28 cellular contexts compared by ENCODE assay signal in the genomic region with DNA sequence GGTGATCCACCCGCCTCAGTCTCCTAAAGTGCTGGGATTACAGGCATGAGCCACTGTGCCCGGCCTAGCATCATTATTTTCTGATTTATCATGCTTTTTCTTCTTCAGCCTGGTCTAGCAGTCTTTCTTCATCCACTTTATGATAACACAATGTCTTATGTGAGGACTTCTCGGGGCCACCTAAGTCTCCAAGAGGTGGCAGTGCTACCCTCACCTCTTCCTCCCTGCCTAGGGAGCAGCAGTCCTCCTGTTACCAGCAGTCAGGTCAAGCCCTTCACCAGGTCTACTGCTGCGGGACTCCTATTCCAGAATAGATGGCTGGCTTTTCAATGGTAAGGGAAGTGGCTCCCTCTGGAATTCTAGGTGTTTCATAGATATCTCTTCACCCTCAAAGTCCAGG.
"Had no signal": no experiment of that assay in that cellular context is flagged by ENCODE, and none has a peak within 500 bp of the region (broad histone marks: within the 10 kb centered on the region; RNA-seq: fewer than 3 reads in every experiment).

No MANE protein-coding gene starts in this region.

- H3K36me3 Mint-ChIP-seq: activated naive CD4-positive, alpha-beta T cell treated with anti-CD3 and anti-CD28 coated beads, Interleukin-2, amount 50 U/mL, for 24 hours; mesothelial cell of epicardium; naive thymus-derived CD8-positive, alpha-beta T cell had no signal

- H3K27me3 Mint-ChIP-seq: activated CD8-positive, alpha-beta T cell treated with anti-CD3 and anti-CD28 coated beads for 36 hours; activated naive CD4-positive, alpha-beta T cell treated with anti-CD3 and anti-CD28 coated beads, Interleukin-2, amount 50 U/mL, for 24 hours; dendritic cell treated with granulocyte-macrophage colony-stimulating factor and Interleukin-4, amounts not matched to agents 40 ng/mL and 50 ng/mL, for 4 days had no signal

- H3K4me3 Mint-ChIP-seq: activated CD4-positive, alpha-beta T cell treated with anti-CD3 and anti-CD28 coated beads, Interleukin-2, amount 10 ng/mL, durations not matched to agents 7 days and 5 days; activated CD8-positive, alpha-beta memory T cell treated with anti-CD3 and anti-CD28 coated beads, Interleukin-2, amount 10 ng/mL, durations not matched to agents 7 days and 5 days; activated CD8-positive, alpha-beta T cell treated with anti-CD3 and anti-CD28 coated beads for 36 hours; activated naive CD4-positive, alpha-beta T cell treated with anti-CD3 and anti-CD28 coated beads, Interleukin-2, amount 50 U/mL, for 24 hours; activated T-helper 1 cell treated with anti-CD3 and anti-CD28 coated beads, Interleukin-12 subunit alpha, Interleukin-12 subunit beta, Interleukin-2, Interleukin-4 antibody, amounts not matched to agents 30 ng/mL and 10 ng/mL and 1 ng/mL, durations not matched to agents 14 hours and 24 hours and 36 hours; dendritic cell treated with granulocyte-macrophage colony-stimulating factor and Interleukin-4, amounts not matched to agents 40 ng/mL and 50 ng/mL, for 4 days; mesothelial cell of epicardium; naive thymus-derived CD8-positive, alpha-beta T cell had no signal

- H3K27ac Mint-ChIP-seq: activated CD4-positive, alpha-beta T cell treated with anti-CD3 and anti-CD28 coated beads, Interleukin-2, amount 10 ng/mL, durations not matched to agents 7 days and 5 days; activated CD8-positive, alpha-beta memory T cell treated with anti-CD3 and anti-CD28 coated beads, Interleukin-2, amount 10 ng/mL, durations not matched to agents 7 days and 5 days; activated CD8-positive, alpha-beta T cell treated with anti-CD3 and anti-CD28 coated beads for 36 hours; activated naive CD4-positive, alpha-beta T cell treated with anti-CD3 and anti-CD28 coated beads, Interleukin-2, amount 50 U/mL, for 24 hours; activated T-helper 1 cell treated with anti-CD3 and anti-CD28 coated beads, Interleukin-12 subunit alpha, Interleukin-12 subunit beta, Interleukin-2, Interleukin-4 antibody, amounts not matched to agents 30 ng/mL and 10 ng/mL and 1 ng/mL, durations not matched to agents 14 hours and 24 hours and 36 hours; dendritic cell treated with granulocyte-macrophage colony-stimulating factor and Interleukin-4, amounts not matched to agents 40 ng/mL and 50 ng/mL, for 4 days; mesothelial cell of epicardium; naive thymus-derived CD8-positive, alpha-beta T cell had no signal

- DNase-seq: activated CD4-positive, CD25-positive, alpha-beta regulatory T cell treated with anti-CD3 and anti-CD28 coated beads, Interleukin-2, amount 50 U/mL, for 72 hours; activated gamma-delta T cell; activated T-cell treated with anti-CD3 and anti-CD28 coated beads for 4 hours; adrenal gland; brain microvascular endothelial cell; caudate nucleus; effector CD8-positive, alpha-beta T cell; hypothalamus; left ventricle myocardium superior; naive thymus-derived CD8-positive, alpha-beta T cell; ovary; psoas muscle; spleen; stimulated activated CD4-positive, alpha-beta T cell treated with anti-CD3 and anti-CD28 coated beads, Interleukin-4, amount 100 ng/mL, for 1 hour; stimulated activated naive CD4-positive, alpha-beta T cell; testis; trophoblast cell had no signal

- ATAC-seq: esophagus mucosa; left ventricle myocardium superior; naive thymus-derived CD8-positive, alpha-beta T cell; psoas muscle had no signal

- H3K4me3 ChIP-seq: adrenal gland, ascending aorta, ovary, psoas muscle, right atrium auricular region, spleen, testis, vagina had no signal

- H3K9me3 Mint-ChIP-seq: activated CD4-positive, alpha-beta T cell treated with anti-CD3 and anti-CD28 coated beads, Interleukin-2, amount 10 ng/mL, durations not matched to agents 7 days and 5 days; activated CD8-positive, alpha-beta T cell treated with anti-CD3 and anti-CD28 coated beads for 36 hours; activated naive CD4-positive, alpha-beta T cell treated with anti-CD3 and anti-CD28 coated beads, Interleukin-2, amount 50 U/mL, for 24 hours; dendritic cell treated with granulocyte-macrophage colony-stimulating factor and Interleukin-4, amounts not matched to agents 40 ng/mL and 50 ng/mL, for 4 days; mesothelial cell of epicardium; naive thymus-derived CD8-positive, alpha-beta T cell had no signal
